In genomic region chr10:69408318-69409175, GRCh38 we compare ENCODE assay signal across 8 cellular contexts. TPM values are rescaled to one million over a fixed set of nuclear protein-coding genes. Genes with fewer than 3 reads are reported as not detected.
DNase-seq lines count a peak whose midpoint lies in the region; ATAC-seq and TF ChIP-seq lines count a peak whose summit lies in the region.

No MANE protein-coding gene starts in this region.

- peaks cover 20% of the 10 kb centered on the region for H3K4me1 Mint-ChIP-seq in activated naive CD8-positive, alpha-beta T cell treated with anti-CD3 and anti-CD28 coated beads, Interleukin-2, amount 10 ng/mL, durations not matched to agents 7 days and 5 days

- H3K36me3 ChIP-seq in cardiac muscle cell: no peaks in the 10 kb centered on the region
- no peaks in the 10 kb centered on the region for H3K36me3 ChIP-seq in upper lobe of right lung

- ATAC-seq in HG02642 (IDR thresholded peaks at IDR 0.05; ENCODE audit: poor library complexity, unreplicated experiment): peak; percentile 81
- peak; percentile 97 for ATAC-seq in activated naive CD8-positive, alpha-beta T cell treated with anti-CD3 and anti-CD28 coated beads, Interleukin-2, amount 10 ng/mL, durations not matched to agents 7 days and 5 days (ENCODE audit: low read depth)
- peak; percentile 93 for ATAC-seq in upper lobe of right lung

- no peaks in the 10 kb centered on the region for H3K27me3 Mint-ChIP-seq in activated naive CD8-positive, alpha-beta T cell treated with anti-CD3 and anti-CD28 coated beads, Interleukin-2, amount 10 ng/mL, durations not matched to agents 7 days and 5 days

- H3K4me3 ChIP-seq in cardiac muscle cell (peak overlapping the region; percentile 25), upper lobe of right lung (peak overlapping the region; percentile 42)

- H3K4me1 ChIP-seq in cardiac muscle cell (ENCODE audit: low read depth) (peaks cover 24% of the 10 kb centered on the region), upper lobe of right lung (peaks cover 29% of the 10 kb centered on the region)

- DNase-seq in NCI-H1105 (lab: John Stamatoyannopoulos, UW): peak; percentile 78
- DNase-seq in SKM-1 treated with dmso at 0.1 percent for 144 hours (lab: John Stamatoyannopoulos, UW; ENCODE audit: unreplicated experiment): peak; percentile 90
- peak; percentile 91 for DNase-seq in activated naive CD8-positive, alpha-beta T cell treated with anti-CD3 and anti-CD28 coated beads, Interleukin-2, amount 10 ng/mL, durations not matched to agents 7 days and 5 days
- peak; percentile 97 to 98 for DNase-seq in cardiac muscle cell (ENCODE audit: low read depth in 1 of 2, low spot score in 1 of 2)
- peak; percentile 99 for DNase-seq in posterior vena cava (ENCODE audit: low spot score)
- peak; percentile 97 for DNase-seq in upper lobe of right lung

- H3K36me3 Mint-ChIP-seq in activated naive CD8-positive, alpha-beta T cell treated with anti-CD3 and anti-CD28 coated beads, Interleukin-2, amount 10 ng/mL, durations not matched to agents 7 days and 5 days: peaks cover 3% of the 10 kb centered on the region

- H3K27me3 ChIP-seq in cardiac muscle cell (no peaks in the 10 kb centered on the region), upper lobe of right lung (no peaks in the 10 kb centered on the region)

- H3K4me3 Mint-ChIP-seq in activated naive CD8-positive, alpha-beta T cell treated with anti-CD3 and anti-CD28 coated beads, Interleukin-2, amount 10 ng/mL, durations not matched to agents 7 days and 5 days: peak overlapping the region; percentile 78

- H3K27ac Mint-ChIP-seq in activated naive CD8-positive, alpha-beta T cell treated with anti-CD3 and anti-CD28 coated beads, Interleukin-2, amount 10 ng/mL, durations not matched to agents 7 days and 5 days: peak overlapping the region; percentile 83

- H3K27ac ChIP-seq in cardiac muscle cell (no peak overlapping the region), upper lobe of right lung (peak overlapping the region; percentile 87)

- no peaks in the 10 kb centered on the region for H3K9me3 Mint-ChIP-seq in activated naive CD8-positive, alpha-beta T cell treated with anti-CD3 and anti-CD28 coated beads, Interleukin-2, amount 10 ng/mL, durations not matched to agents 7 days and 5 days

- TF ChIP-seq CTCF in GM12874 (IDR thresholded peaks at IDR 0.05; ENCODE audit: insufficient read depth, low read depth, low read length): peak; percentile 59
- TF ChIP-seq CTCF in cardiac muscle cell (IDR thresholded peaks at IDR 0.05; ENCODE audit: low read depth, low read length): peak; percentile 56
- TF ChIP-seq CTCF in upper lobe of right lung (IDR thresholded peaks at IDR 0.05): peak; percentile 81

- intact Hi-C loops in posterior vena cava (cut with DNase I) (no loop called here), upper lobe of right lung (cut with DNase I) (no loop called here)

- POLR2A ChIA-PET in activated naive CD8-positive, alpha-beta T cell treated with anti-CD3 and anti-CD28 coated beads, Interleukin-2, amount 10 ng/mL, durations not matched to agents 7 days and 5 days (lab: Charles Lee): interaction anchor here (1.0 to 2.3 kb wide), 5 partner anchors 89 to 228 kb away, joined by 3 to 9 read pairs (median 5); partner anchors contain the start of gene SUPV3L1

- H3K9me3 ChIP-seq in cardiac muscle cell (ENCODE audit: low read depth): no peaks in the 10 kb centered on the region
- H3K9me3 ChIP-seq in upper lobe of right lung: no peaks in the 10 kb centered on the region

RNA-seq across cellular contexts. Expression of gene TACR2, which starts 8.2 kb away (rescaled TPM):
- not detected for total RNA-seq in activated naive CD8-positive, alpha-beta T cell treated with anti-CD3 and anti-CD28 coated beads, Interleukin-2, amount 10 ng/mL, durations not matched to agents 7 days and 5 days
- total RNA-seq in cardiac muscle cell: not detected in 2 replicates
- 0.26 and 0.53 TPM in 2 replicates for polyA plus RNA-seq in cardiac muscle cell
- 1 to 10 TPM in 1 of 2 donors, under 1 TPM in 1; 0.71 to 3.0 TPM for total RNA-seq in posterior vena cava
- 0.90 TPM for total RNA-seq in upper lobe of right lung

RNA-seq across cellular contexts. Expression of gene TSPAN15, which starts 42.7 kb away (rescaled TPM):
- total RNA-seq in activated naive CD8-positive, alpha-beta T cell treated with anti-CD3 and anti-CD28 coated beads, Interleukin-2, amount 10 ng/mL, durations not matched to agents 7 days and 5 days: 1 to 10 TPM; 4.6 to 4.7 TPM
- total RNA-seq in cardiac muscle cell (179 and 289 TPM in 2 replicates), posterior vena cava (10 to 100 TPM; 44.6 to 45.6 TPM), upper lobe of right lung (47.3 TPM)
- 252 and 541 TPM in 2 replicates for polyA plus RNA-seq in cardiac muscle cell
